ENCODE assay signal across 22 cellular contexts in the genomic region with DNA sequence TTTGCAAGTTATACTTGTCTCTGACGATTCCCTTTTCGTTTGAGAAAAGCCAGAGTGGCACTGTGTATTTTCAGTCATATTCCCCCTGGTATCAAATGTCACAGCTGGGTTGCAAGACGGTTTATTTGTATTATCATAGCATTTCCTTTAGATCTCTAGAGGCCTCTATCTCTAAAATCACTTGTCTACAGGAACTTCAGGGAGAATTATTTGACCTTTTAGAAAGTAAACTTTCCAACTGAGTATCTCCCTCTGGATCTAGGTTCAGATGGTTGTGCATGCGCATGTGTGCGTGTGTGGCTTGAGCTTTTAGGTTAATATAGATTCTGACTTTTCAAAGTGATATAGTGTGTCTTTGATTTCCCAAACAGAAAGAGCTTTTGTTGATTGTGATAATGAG.
"Had no signal": no experiment of that assay in that cellular context is flagged by ENCODE, and none has a peak within 500 bp of the region (broad histone marks: within the 10 kb centered on the region; RNA-seq: fewer than 3 reads in every experiment).

No MANE protein-coding gene starts in this region.

- H3K4me3 ChIP-seq: gastrocnemius medialis, heart right ventricle, lung, neural progenitor cell, ovary, skin epidermis, tibial nerve had no signal

- FAIRE-seq: islet of Langerhans had no signal

- H3K27ac ChIP-seq: gastrocnemius medialis, heart right ventricle, neural progenitor cell, ovary, skin epidermis, tibial nerve had no signal

- H3K4me2 ChIP-seq: neural progenitor cell had no signal

- H3K36me3 ChIP-seq: gastrocnemius medialis, heart right ventricle, neural progenitor cell, ovary, tibial nerve had no signal

- H3K27me3 ChIP-seq: neural progenitor cell, ovary had no signal

- H3K9me3 ChIP-seq: gastrocnemius medialis, heart right ventricle, ovary, tibial nerve had no signal

- DNase-seq: activated CD4-positive, alpha-beta T cell treated with anti-CD3 and anti-CD28 coated beads for 1 hour; activated CD4-positive, alpha-beta T cell treated with anti-CD3 and anti-CD28 coated beads, Interleukin-2, amount 50 U/mL, for 4 hours; activated naive CD4-positive, alpha-beta T cell treated with Interleukin-2 at 50 U/mL for 16 hours; activated T-cell treated with anti-CD3 and anti-CD28 coated beads for 4 hours; aorta; dermis blood vessel endothelial cell; effector memory CD8-positive, alpha-beta T cell; gastrocnemius medialis; heart right ventricle; naive B cell; ovary; stimulated activated CD4-positive, alpha-beta T cell treated with anti-CD3 and anti-CD28 coated beads, Interleukin-15, amount 100 ng/mL, for 24 hours; stimulated activated CD4-positive, alpha-beta T cell treated with anti-CD3 and anti-CD28 coated beads, Interleukin-4, amount 100 ng/mL, for 1 hour; stimulated activated naive CD4-positive, alpha-beta T cell treated with Interleukin-2 at 50 U/mL for 16 hours; substantia nigra; T-cell; T-helper 9 cell had no signal

- H3K4me1 ChIP-seq: gastrocnemius medialis, heart right ventricle, neural progenitor cell, tibial nerve had no signal

- ATAC-seq: effector memory CD8-positive, alpha-beta T cell; gastrocnemius medialis; heart right ventricle; T-cell had no signal

- H3K9ac ChIP-seq: neural progenitor cell had no signal

- H2AFZ ChIP-seq: neural progenitor cell had no signal
